Comparison of ENCODE assay signal across 12 cellular contexts in genomic region chr3:45043715-45044299, GRCh38.
DNase-seq lines count a peak whose midpoint lies in the region; ATAC-seq and TF ChIP-seq lines count a peak whose summit lies in the region.
"Had no signal": no experiment of that assay in that cellular context is flagged by ENCODE, and none has a peak within 500 bp of the region (broad histone marks: within the 10 kb centered on the region; RNA-seq: fewer than 3 reads in every experiment).

No MANE protein-coding gene starts in this region.

- peak; percentile 36 for TF ChIP-seq CTCF in fibroblast of pulmonary artery (IDR thresholded peaks at IDR 0.05; ENCODE audit: low read length, missing control alignments)

- no peak for ATAC-seq in GM19467 (IDR thresholded peaks at IDR 0.05; ENCODE audit: unreplicated experiment)
- ATAC-seq in HG02610 (IDR thresholded peaks at IDR 0.05; ENCODE audit: unreplicated experiment) = no peak
- ATAC-seq in GM19397 (IDR thresholded peaks at IDR 0.05; ENCODE audit: unreplicated experiment) = no peak

- H3K4me3 ChIP-seq in fibroblast of pulmonary artery (replicated peaks; ENCODE audit: low read depth, low read length) = no peak overlapping the region

- DNase-seq in NOMO-1 treated with DMSO at 0.1 percent for 48 hours (lab: John Stamatoyannopoulos, UW; ENCODE audit: unreplicated experiment) (peak; percentile 10), NOMO-1 treated with dmso at 0.1 percent for 144 hours (lab: John Stamatoyannopoulos, UW; ENCODE audit: unreplicated experiment) (no peak), SKM-1 treated with dmso at 0.1 percent for 144 hours (lab: John Stamatoyannopoulos, UW; ENCODE audit: unreplicated experiment) (peak; percentile 37), fibroblast of pulmonary artery (ENCODE audit: low read depth) (peak; percentile 83), stromal cell of bone marrow (ENCODE audit: low read depth) (peak; percentile 92)
- DNase-seq: activated CD4-positive, alpha-beta T cell treated with anti-CD3 and anti-CD28 coated beads, Interleukin-2, amount 50 U/mL, for 1 hour; left cardiac atrium; NCI-H774; small intestine had no signal
